ENCODE assay signal across 10 cellular contexts in the genomic region with DNA sequence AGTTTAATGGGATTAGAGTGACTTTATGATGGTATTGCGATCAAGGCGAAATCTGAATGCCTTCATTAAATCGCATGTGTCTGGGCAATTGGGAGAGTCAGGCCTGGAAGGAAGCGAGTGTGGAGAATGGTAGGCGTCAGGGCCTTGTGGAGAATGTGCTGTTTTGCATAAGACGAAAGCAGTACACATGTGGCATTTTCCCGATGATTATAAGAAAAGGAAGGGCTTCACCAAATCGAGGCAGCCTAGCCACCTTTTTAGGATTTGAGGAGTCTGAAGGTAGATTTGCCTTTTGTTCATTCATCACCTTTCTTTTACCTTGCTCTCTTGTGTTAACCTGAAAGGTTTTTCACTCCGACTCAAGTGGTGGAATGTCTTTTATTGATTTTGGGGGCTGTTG. TPM values are rescaled to one million over a fixed set of nuclear protein-coding genes. Genes with fewer than 3 reads are reported as not detected.
A peak's percentile ranks its signal among the peaks of the same experiment; 100 is the strongest.
DNase-seq lines count a peak whose midpoint lies in the region; ATAC-seq and TF ChIP-seq lines count a peak whose summit lies in the region.
"Had no signal": no experiment of that assay in that cellular context is flagged by ENCODE, and none has a peak within 500 bp of the region (broad histone marks: within the 10 kb centered on the region; RNA-seq: fewer than 3 reads in every experiment).

No MANE protein-coding gene starts in this region.

- dilution Hi-C loops in mammary epithelial cell (cut with HindIII; ENCODE audit: low sequenced_read_pairs) = no loop called here

- peaks cover 60% of the 10 kb centered on the region for H3K36me3 ChIP-seq in HUES64 (ENCODE audit: insufficient read depth, low read length)
- peaks cover 9% of the 10 kb centered on the region for H3K36me3 ChIP-seq in mammary epithelial cell (ENCODE audit: insufficient read depth, low read length)
- peaks cover 31% of the 10 kb centered on the region for H3K36me3 ChIP-seq in lower lobe of right lung
- no peaks in the 10 kb centered on the region for H3K36me3 ChIP-seq in thymus (ENCODE audit: control insufficient read depth, insufficient read depth)

- H3K27ac ChIP-seq in HUES64 (ENCODE audit: low read depth, low read length) (peak overlapping the region; percentile 93), mammary epithelial cell (ENCODE audit: insufficient read depth, low read depth, low read length) (peak overlapping the region; percentile 5), lower lobe of right lung (peak overlapping the region; percentile 39), thymus (ENCODE audit: low read depth) (peak overlapping the region; percentile 8)

- WGBS in HUES64 = 63% methylated on average over 9 of the region's 9 CpGs
- 86% methylated on average over 9 of the region's 9 CpGs for WGBS in mammary epithelial cell (ENCODE audit: low coverage, missing lambda C conversion rate)
- WGBS in thymus = 96% methylated on average over 9 of the region's 9 CpGs

- intact Hi-C loops in mammary epithelial cell (cut with micrococcal nuclease) (loop anchor here (2.0 to 10.0 kb wide), 2 partner anchors 191 kb away; partner anchors contain the start of gene MALT1), lower lobe of right lung (cut with DNase I) (no loop called here)

- DNase-seq in mammary epithelial cell (no peak), lower lobe of right lung (no peak), NCI-H2171 treated with DMSO at 0.1 percent for 48 hours (lab: John Stamatoyannopoulos, UW) (no peak), EL (no peak), GM10248 (ENCODE audit: extremely low spot score) (no peak)
- DNase-seq: cortex of kidney, SHP77 had no signal

- H3K4me1 ChIP-seq in HUES64 (ENCODE audit: insufficient read depth, low read length) (peaks cover 65% of the 10 kb centered on the region), mammary epithelial cell (ENCODE audit: insufficient read depth, low read length) (peaks cover 63% of the 10 kb centered on the region), lower lobe of right lung (peaks cover 50% of the 10 kb centered on the region), thymus (ENCODE audit: control insufficient read depth, insufficient read depth, low read length) (no peaks in the 10 kb centered on the region)

- H3K9me3 ChIP-seq in HUES64 (ENCODE audit: insufficient read depth, low read depth, low read length) (peaks cover 7% of the 10 kb centered on the region; the same call in 1 of the 2 replicates), mammary epithelial cell (replicated peaks; ENCODE audit: insufficient read depth, low read length) (no peaks in the 10 kb centered on the region), lower lobe of right lung (no peaks in the 10 kb centered on the region), thymus (ENCODE audit: control insufficient read depth) (no peaks in the 10 kb centered on the region)

- BruUV-seq in mammary epithelial cell (replicated peaks; lab: Mats Ljungman, UMichigan) = no TSS peak

- peak overlapping the region; percentile 94 for H3K4me2 ChIP-seq in mammary epithelial cell (ENCODE audit: insufficient read depth, low read depth, low read length)

- H2AFZ ChIP-seq in mammary epithelial cell (ENCODE audit: low read depth, low read length) = peak overlapping the region; percentile 2

- peaks cover 66% of the 10 kb centered on the region for H3K79me2 ChIP-seq in mammary epithelial cell (ENCODE audit: insufficient read depth, low read length)

- POLR2A ChIA-PET in GM10248 (lab: Yijun Ruan, JAX) = no interaction called here

- H3K4me3 ChIP-seq in HUES64 (ENCODE audit: low read length) = peak overlapping the region; percentile 56; the same call in 1 of the 2 replicates
- H3K4me3 ChIP-seq in mammary epithelial cell (replicated peaks in 1 of 3; ENCODE audit: insufficient read depth in 1 of 3, low read depth in 2 of 3, low read length in 3 of 3) = no peak overlapping the region
- peak overlapping the region; percentile 12 for H3K4me3 ChIP-seq in lower lobe of right lung
- no peak overlapping the region for H3K4me3 ChIP-seq in thymus (ENCODE audit: low read length)

- no peak for ATAC-seq in lower lobe of right lung
- ATAC-seq in HG02840 (IDR thresholded peaks at IDR 0.05; ENCODE audit: low FRiP score, unreplicated experiment) = no peak

- CTCF ChIA-PET in mammary epithelial cell (lab: Charles Lee; ENCODE audit: low non-redundant PET) = no interaction called here
- CTCF ChIA-PET in GM10248 (lab: Yijun Ruan, JAX) = no interaction called here

- in situ Hi-C loops in mammary epithelial cell (cut with MboI; ENCODE audit: low sequenced_read_pairs in 2 of 2) = loop anchor here in 1 of 2 donors (5.0 kb wide), 1 partner anchor 78 kb away; no protein-coding TSS in a partner anchor

- H3K27me3 ChIP-seq in HUES64 (ENCODE audit: insufficient read depth, low read length) (no peaks in the 10 kb centered on the region), mammary epithelial cell (ENCODE audit: insufficient read depth, low read length) (no peaks in the 10 kb centered on the region), lower lobe of right lung (ENCODE audit: low read depth) (no peaks in the 10 kb centered on the region), thymus (ENCODE audit: control insufficient read depth, insufficient read depth) (peaks cover 42% of the 10 kb centered on the region)

- H3K9ac ChIP-seq in HUES64 (ENCODE audit: low read depth, low read length) (peak overlapping the region; percentile 89), mammary epithelial cell (ENCODE audit: insufficient read depth, low read length) (no peak overlapping the region)

- no peaks in the 10 kb centered on the region for H4K20me1 ChIP-seq in mammary epithelial cell (ENCODE audit: insufficient read depth, low read length)

- TF ChIP-seq CTCF in mammary epithelial cell (conservative IDR thresholded peaks at IDR 0.05 in 1 of 2, IDR thresholded peaks at IDR 0.05 in 1 of 2; ENCODE audit: extremely low read depth in 1 of 2, insufficient read depth in 1 of 2, low read depth in 1 of 2, low read length in 2 of 2) = no peak
- no peak for TF ChIP-seq CTCF in lower lobe of right lung (IDR thresholded peaks at IDR 0.05)
- TF ChIP-seq CTCF in GM10248 (IDR thresholded peaks at IDR 0.05; ENCODE audit: control extremely low read depth, extremely low read depth, low read depth, missing control alignments) = no peak

RNA-seq across cellular contexts. Expression of gene ZNF532, which starts 1.0 kb away (rescaled TPM):
- 106 TPM for polyA plus RNA-seq in HUES64 (2013, experiment 1 of 2)
- polyA plus RNA-seq in HUES64 (2013, experiment 2 of 2) = 100 TPM
- 10 to 100 TPM; 62.2 to 68.7 TPM for total RNA-seq in mammary epithelial cell
- 38.4 TPM for polyA plus RNA-seq in mammary epithelial cell
- 139 TPM for polyA minus RNA-seq in mammary epithelial cell
- total RNA-seq in lower lobe of right lung = 54.0 TPM
- polyA plus RNA-seq in thymus = 11.9 TPM

Comparison
In these comparisons a context has a peak if more than half of its experiments do, and no peak if none do; other contexts are left out.
1. H3K27ac ChIP-seq: peak in every context shown above with its lines; median percentile 93 in HUES64; 39 in lower lobe of right lung; 8 in thymus; 5 in mammary epithelial cell.
2. H3K4me3 ChIP-seq: peak in HUES64 (single experiment) and lower lobe of right lung (single experiment); none in mammary epithelial cell (0 of 3) and thymus (single experiment).